24 cellular contexts compared by ENCODE assay signal in the genomic region with DNA sequence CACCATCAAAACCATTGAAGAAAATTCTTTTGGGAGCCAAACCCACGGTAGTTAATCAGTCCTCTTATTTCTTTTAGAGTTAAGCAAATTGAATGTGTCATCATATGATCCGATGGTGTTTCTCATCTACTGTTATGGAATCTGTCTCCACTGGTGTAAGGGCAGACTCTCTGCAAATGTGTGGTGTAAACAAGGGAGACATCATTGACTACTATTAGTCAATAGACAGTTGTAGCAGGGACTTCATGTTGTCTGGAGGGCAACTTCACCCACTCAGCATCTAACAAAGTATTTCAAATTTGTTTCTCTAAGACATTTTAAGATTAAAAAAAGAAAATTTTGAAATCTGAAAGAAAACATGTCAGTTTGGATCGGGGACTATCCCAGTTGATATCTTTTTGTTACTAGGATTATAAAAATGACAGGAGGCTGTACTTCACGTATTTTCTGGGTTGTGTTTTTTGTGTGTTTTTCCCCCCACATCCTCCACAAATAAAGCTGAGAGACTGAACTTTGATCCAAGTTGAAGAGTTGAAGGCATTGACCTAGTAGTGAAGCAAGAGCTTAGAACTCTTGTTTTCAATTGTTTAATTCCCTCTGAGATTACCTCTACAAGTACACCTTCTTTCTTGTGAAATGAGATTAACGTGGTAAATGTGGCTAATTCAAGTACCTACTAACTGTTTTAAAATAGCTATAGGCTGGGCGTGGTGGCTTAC.
"Had no signal": no experiment of that assay in that cellular context is flagged by ENCODE, and none has a peak within 500 bp of the region (broad histone marks: within the 10 kb centered on the region; RNA-seq: fewer than 3 reads in every experiment).

No MANE protein-coding gene starts in this region.

- H3K27me3 Mint-ChIP-seq: stimulated activated naive B cell treated with anti-CD40 and anti-IgM and Interleukin-4, amounts not matched to agents 10 μg/mL and 1 μg/mL and 100 μg/mL, for 72 hours had no signal

- H3K4me2 ChIP-seq: smooth muscle cell had no signal

- H3K27me3 ChIP-seq: adrenal gland, ascending aorta, brain microvascular endothelial cell, esophagus muscularis mucosa, gastrocnemius medialis, transverse colon, vagina had no signal

- H3K27ac Mint-ChIP-seq: stimulated activated naive B cell treated with anti-CD40 and anti-IgM and Interleukin-4, amounts not matched to agents 10 μg/mL and 1 μg/mL and 100 μg/mL, for 72 hours had no signal

- H3K4me3 ChIP-seq: adrenal gland, ascending aorta, esophagus muscularis mucosa, gastrocnemius medialis, left ventricle myocardium inferior, smooth muscle cell, transverse colon, vagina had no signal

- ATAC-seq: gastrocnemius medialis; sciatic nerve; stimulated activated naive B cell treated with anti-CD40 and anti-IgM and Interleukin-4, amounts not matched to agents 10 μg/mL and 1 μg/mL and 100 μg/mL, for 72 hours had no signal

- H3K9me3 ChIP-seq: adrenal gland, ascending aorta, esophagus muscularis mucosa, gastrocnemius medialis, left ventricle myocardium inferior, transverse colon, vagina had no signal

- H3K4me3 Mint-ChIP-seq: neural crest cell; stimulated activated naive B cell treated with anti-CD40 and anti-IgM and Interleukin-4, amounts not matched to agents 10 μg/mL and 1 μg/mL and 100 μg/mL, for 72 hours had no signal

- H3K27ac ChIP-seq: adrenal gland, ascending aorta, brain microvascular endothelial cell, esophagus muscularis mucosa, left ventricle myocardium inferior, transverse colon, vagina had no signal

- DNase-seq: activated CD4-positive, alpha-beta T cell treated with anti-CD3 and anti-CD28 coated beads for 48 hours; activated CD8-positive, alpha-beta memory T cell treated with anti-CD3 and anti-CD28 coated beads, Interleukin-2, amount 50 U/mL, for 4 hours; activated effector memory CD4-positive, alpha-beta T cell treated with anti-CD3 and anti-CD28 coated beads, Interleukin-2, amount 50 U/mL, for 16 hours; activated naive CD4-positive, alpha-beta T cell treated with anti-CD3 and anti-CD28 coated beads, Interleukin-2, amount 50 U/mL, for 16 hours; adrenal gland; brain microvascular endothelial cell; caudate nucleus; effector memory CD4-positive, alpha-beta T cell; gastrocnemius medialis; hippocampal formation; kidney glomerular epithelial cell; left ventricle myocardium inferior; mammary epithelial cell; midbrain; occipital lobe; stimulated activated CD4-positive, alpha-beta T cell treated with anti-CD3 and anti-CD28 coated beads, Interleukin-15, amount 100 ng/mL, for 24 hours; stimulated activated naive B cell treated with anti-CD40 and anti-IgM and Interleukin-4, amounts not matched to agents 10 μg/mL and 1 μg/mL and 100 μg/mL, for 72 hours; transverse colon had no signal
